ENCODE assay signal across 13 cellular contexts in the genomic region with DNA sequence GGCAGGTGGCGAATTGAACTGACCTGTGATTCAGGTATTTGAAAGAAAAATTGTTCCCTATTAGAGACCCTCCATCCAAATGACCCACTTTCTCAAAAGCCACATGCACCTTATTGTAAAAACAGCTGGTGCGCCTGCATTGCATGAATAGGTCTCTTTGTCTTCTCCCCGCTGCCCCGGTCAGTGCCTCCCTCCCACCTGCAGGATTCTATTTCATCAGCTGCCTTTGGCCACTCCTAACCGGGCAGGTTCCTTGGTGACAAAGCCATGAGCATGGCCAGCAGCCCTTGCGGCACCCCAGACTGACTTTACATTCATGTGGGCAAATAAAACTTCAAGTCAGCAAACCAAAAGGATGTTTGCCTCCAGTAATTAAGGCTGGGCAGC. TPM values are rescaled to one million over a fixed set of nuclear protein-coding genes. Genes with fewer than 3 reads are reported as not detected.
A peak's percentile ranks its signal among the peaks of the same experiment; 100 is the strongest.
DNase-seq lines count a peak whose midpoint lies in the region; ATAC-seq, FAIRE-seq and TF ChIP-seq lines count a peak whose summit lies in the region.
"Had no signal": no experiment of that assay in that cellular context is flagged by ENCODE, and none has a peak within 500 bp of the region (broad histone marks: within the 10 kb centered on the region; RNA-seq: fewer than 3 reads in every experiment).

No MANE protein-coding gene starts in this region.

- H3K36me3 Mint-ChIP-seq in naive thymus-derived CD8-positive, alpha-beta T cell = no peaks in the 10 kb centered on the region

- no peaks in the 10 kb centered on the region for H3K27me3 Mint-ChIP-seq in naive thymus-derived CD8-positive, alpha-beta T cell

- WGBS in GM12878 (ENCODE audit: insufficient coverage, insufficient replicate concordance, low lambda C conversion rate, missing lambda C conversion rate) = 90% methylated on average over 6 of the region's 6 CpGs

- DNase-seq in DMS53 (lab: John Stamatoyannopoulos, UW) (peak; percentile 85), NCI-H146 (lab: John Stamatoyannopoulos, UW) (peak; percentile 96), GM12878 (ENCODE audit: low read depth, low spot score) (no peak), GOT3 (lab: John Stamatoyannopoulos, UW) (no peak), kidney glomerular epithelial cell (lab: John Stamatoyannopoulos, UW) (no peak), HPDE6-E6E7 (ENCODE audit: extremely low spot score) (no peak)
- DNase-seq in naive thymus-derived CD8-positive, alpha-beta T cell = no peak
- no peak for DNase-seq in effector CD4-positive, alpha-beta T cell
- DNase-seq: activated naive CD4-positive, alpha-beta T cell treated with Interleukin-2 at 50 U/mL for 16 hours; cortex of kidney had no signal

- peak overlapping the region; percentile 10 for H3K27ac ChIP-seq in GM12878 (ENCODE audit: control insufficient read depth, insufficient read depth)
- H3K27ac ChIP-seq: KMS-11, skin epidermis had no signal

- no peak for ATAC-seq in GM12878
- no peak for ATAC-seq in naive thymus-derived CD8-positive, alpha-beta T cell

- POLR2A ChIA-PET in GM12878 (lab: Charles Lee) = no interaction called here
- POLR2A ChIA-PET in naive thymus-derived CD8-positive, alpha-beta T cell (lab: Charles Lee) = interaction anchor here (0.7 to 1.8 kb wide), 2 partner anchors 10 to 14 kb away, joined by 3 to 4 read pairs; a partner anchor contains a TSS

- RAD21 ChIA-PET in GM12878 (lab: Charles Lee; ENCODE audit: unreplicated experiment) = no interaction called here

- peaks cover 63% of the 10 kb centered on the region for H3K4me1 ChIP-seq in GM12878 (ENCODE audit: control insufficient read depth, insufficient read depth, low read length)

- H3K4me1 Mint-ChIP-seq in naive thymus-derived CD8-positive, alpha-beta T cell = peaks cover 26 to 81% (median 74%) of the 10 kb centered on the region in 4 donors

- TF ChIP-seq EP300 in GM12878 (IDR thresholded peaks at IDR 0.05; ENCODE audit: borderline replicate concordance in 1 of 2, control insufficient read depth in 1 of 2, low read depth in 2 of 2, low read length in 2 of 2) = no peak

- no peak for FAIRE-seq in GM12878 (lab: Jason Lieb, UNC)
- FAIRE-seq: D721Med had no signal

- peak overlapping the region in 6 of 10 donors; percentile 61 to 80 (median 64) for H3K27ac Mint-ChIP-seq in naive thymus-derived CD8-positive, alpha-beta T cell

- H3K4me3 ChIP-seq in GM12878 = peak overlapping the region; percentile 26; the same call in 1 of the 2 replicates
- H3K4me3 ChIP-seq: skin epidermis had no signal

- peak overlapping the region in 2 of 10 donors; percentile 15 to 18 for H3K4me3 Mint-ChIP-seq in naive thymus-derived CD8-positive, alpha-beta T cell

- H3K36me3 ChIP-seq in GM12878 (ENCODE audit: control insufficient read depth in 2 of 2, insufficient read depth in 2 of 2, low read length in 1 of 2) = no peaks in the 10 kb centered on the region

- no peak for TF ChIP-seq RAD21 in GM12878 (IDR thresholded peaks at IDR 0.05; ENCODE audit: insufficient read depth, low read depth, low read length)

- H3K9me3 ChIP-seq in GM12878 (replicated peaks; ENCODE audit: control insufficient read depth, insufficient read depth, low read length) = no peaks in the 10 kb centered on the region

- peaks cover 9% of the 10 kb centered on the region for H3K79me2 ChIP-seq in GM12878 (ENCODE audit: control insufficient read depth, insufficient read depth, low read length)

- TF ChIP-seq CTCF in GM12878 (IDR thresholded peaks at IDR 0.05 in 2 of 3, conservative IDR thresholded peaks at IDR 0.05 in 1 of 3; ENCODE audit: control insufficient read depth in 2 of 3, extremely low read depth in 1 of 3, insufficient read depth in 1 of 3, low read depth in 3 of 3, low read length in 3 of 3) = no peak

- in situ Hi-C loops in GM12878 (cut with MboI) = no loop called here

- H3K4me2 ChIP-seq in GM12878 (ENCODE audit: control insufficient read depth, insufficient read depth) = peak overlapping the region; percentile 53

- no peaks in the 10 kb centered on the region for H4K20me1 ChIP-seq in GM12878 (ENCODE audit: control insufficient read depth, insufficient read depth)

- H2AFZ ChIP-seq in GM12878 (ENCODE audit: control insufficient read depth, low read depth, low read length) = no peak overlapping the region

- H3K9ac ChIP-seq in GM12878 (ENCODE audit: control insufficient read depth, insufficient read depth, low read length) = 0 out of 2 replicates have a peak overlapping the region, but pooled peaks have one; percentile 24
- H3K9ac ChIP-seq: KMS-11 had no signal

- SMC1A ChIA-PET in GM12878 (lab: Charles Lee; ENCODE audit: uncharacterized antibody, unreplicated experiment) = no interaction called here

- intact Hi-C loops in GM12878 (cut with micrococcal nuclease; ENCODE audit: unreplicated experiment) = no loop called here

- H3K9me3 Mint-ChIP-seq in naive thymus-derived CD8-positive, alpha-beta T cell = no peaks in the 10 kb centered on the region

- CTCF ChIA-PET in GM12878 (lab: Yijun Ruan, JAX) = no interaction called here

- BruUV-seq in GM12878 (replicated peaks; lab: Mats Ljungman, UMichigan) = no TSS peak

- TF ChIP-seq POLR2A in GM12878 (IDR thresholded peaks at IDR 0.05; ENCODE audit: low read depth, low read length) = no peak

- H3K27me3 ChIP-seq in GM12878 (replicated peaks in 1 of 2; ENCODE audit: control insufficient read depth in 2 of 2, insufficient read depth in 2 of 2, low read length in 1 of 2) = no peaks in the 10 kb centered on the region

RNA-seq across cellular contexts. Expression of a gene that starts 6.4 kb away (rescaled TPM):
- total RNA-seq in GM12878 (2013; cell fraction: nucleolus; rRNA removed) = 4.1 and 4.2 TPM in 2 replicates
- total RNA-seq in GM12878 (2014; rRNA removed) (0.65 and 1.4 TPM in 2 replicates), GM12878 (2014; rRNA removed; fragmentation: Illumina TruSeq; extraction: Trizol) (0.63 and 0.83 TPM in 2 replicates), GM12878 (2021) (0.90 and 1.2 TPM in 2 replicates)
- 13.4 TPM for polyA plus RNA-seq in GM12878 (2011; ENCODE audit: low read depth)
- polyA plus RNA-seq in GM12878 (2011; rRNA removed) (not detected in 2 replicates), GM12878 (2014; fragmentation: Illumina TruSeq; extraction: Trizol) (0.17 and 0.51 TPM in 2 replicates), GM12878 (2014; fragmentation: Nextera tagmentation; extraction: Ambion mirVana) (1 to 10 TPM in 1 of 2 experiments, under 1 TPM in 1; 0.82 to 1.5 TPM), GM12878 (2014; rRNA removed) (0.51 and 1.3 TPM in 2 replicates), GM12878 (2016; fragmentation: Nextera tagmentation; extraction: Ambion mirVana) (under 1 TPM; 0.56 to 0.59 TPM)
- 0.03 TPM in 1 of 2 replicates, not detected in the other for polyA plus RNA-seq in GM12878 (2011; cell fraction: cytosol; rRNA removed)
- 0.13 TPM in 1 of 2 replicates, not detected in the other for polyA plus RNA-seq in GM12878 (2011; cell fraction: nucleus; rRNA removed)
- 16.4 and 22.8 TPM in 2 replicates for polyA plus RNA-seq in GM12878 (2012)
- polyA minus RNA-seq in GM12878 (2011; rRNA and poly(A)+ RNA removed) = 0.10 TPM in 1 of 2 replicates, not detected in the other
- 1.6 TPM in 1 of 2 replicates, not detected in the other for polyA minus RNA-seq in GM12878 (2011; cell fraction: cytosol; rRNA and poly(A)+ RNA removed)
- not detected in 2 replicates for polyA minus RNA-seq in GM12878 (2011; cell fraction: nucleus; rRNA and poly(A)+ RNA removed)
- total RNA-seq in naive thymus-derived CD8-positive, alpha-beta T cell = 1 to 10 TPM; 2.2 to 2.9 TPM
- polyA plus RNA-seq in naive thymus-derived CD8-positive, alpha-beta T cell = 1 to 10 TPM in 1 of 3 donors, under 1 TPM in 1, not detected in 1; 0.89 to 1.4 TPM

RNA-seq across cellular contexts. Expression of a gene that starts 14.3 kb away (rescaled TPM):
- 1.8 and 1.9 TPM in 2 replicates for total RNA-seq in GM12878 (2013; cell fraction: nucleolus; rRNA removed)
- total RNA-seq in GM12878 (2014; rRNA removed) (0.05 and 0.17 TPM in 2 replicates), GM12878 (2014; rRNA removed; fragmentation: Illumina TruSeq; extraction: Trizol) (0.05 and 0.13 TPM in 2 replicates), GM12878 (2021) (0.27 and 0.28 TPM in 2 replicates)
- polyA plus RNA-seq in GM12878 (2011; ENCODE audit: low read depth) = 0.16 TPM
- polyA plus RNA-seq in GM12878 (2011; rRNA removed) (0.16 and 0.33 TPM in 2 replicates), GM12878 (2014; fragmentation: Illumina TruSeq; extraction: Trizol) (0.17 and 0.21 TPM in 2 replicates), GM12878 (2014; fragmentation: Nextera tagmentation; extraction: Ambion mirVana) (under 1 TPM in 1 of 2 experiments, not detected in 1; 0.04 TPM), GM12878 (2014; rRNA removed) (0.20 and 0.23 TPM in 2 replicates), GM12878 (2016; fragmentation: Nextera tagmentation; extraction: Ambion mirVana) (under 1 TPM; 0.26 to 0.39 TPM)
- 0.36 and 0.57 TPM in 2 replicates for polyA plus RNA-seq in GM12878 (2011; cell fraction: cytosol; rRNA removed)
- 1.8 and 2.2 TPM in 2 replicates for polyA plus RNA-seq in GM12878 (2011; cell fraction: nucleus; rRNA removed)
- polyA plus RNA-seq in GM12878 (2012) = 0.26 and 0.59 TPM in 2 replicates
- polyA minus RNA-seq in GM12878 (2011; rRNA and poly(A)+ RNA removed) = 0.72 TPM in 1 of 2 replicates, not detected in the other
- polyA minus RNA-seq in GM12878 (2011; cell fraction: cytosol; rRNA and poly(A)+ RNA removed) = 0.73 TPM in 1 of 2 replicates, not detected in the other
- polyA minus RNA-seq in GM12878 (2011; cell fraction: nucleus; rRNA and poly(A)+ RNA removed) = 0.73 and 0.86 TPM in 2 replicates
- total RNA-seq in naive thymus-derived CD8-positive, alpha-beta T cell = 10 to 100 TPM; 91.6 to 99.6 TPM
- 10 to 100 TPM; 32.8 to 75.3 (median 53.9) TPM for polyA plus RNA-seq in naive thymus-derived CD8-positive, alpha-beta T cell

RNA-seq across cellular contexts. Expression of a gene that starts 23.1 kb away (rescaled TPM):
- total RNA-seq in GM12878 (2013; cell fraction: nucleolus; rRNA removed) = not detected in 2 replicates
- not detected in 2 replicates for total RNA-seq in GM12878 (2014; rRNA removed)
- total RNA-seq in GM12878 (2014; rRNA removed; fragmentation: Illumina TruSeq; extraction: Trizol) = not detected in 2 replicates
- 0.40 TPM in 1 of 2 replicates, not detected in the other for total RNA-seq in GM12878 (2021)
- not detected for polyA plus RNA-seq in GM12878 (2011; ENCODE audit: low read depth)
- polyA plus RNA-seq in GM12878 (2011; rRNA removed) = not detected in 2 replicates
- polyA plus RNA-seq in GM12878 (2011; cell fraction: cytosol; rRNA removed) = not detected in 2 replicates
- polyA plus RNA-seq in GM12878 (2011; cell fraction: nucleus; rRNA removed) = not detected in 2 replicates
- not detected in 2 replicates for polyA plus RNA-seq in GM12878 (2012)
- not detected in 2 replicates for polyA plus RNA-seq in GM12878 (2014; fragmentation: Illumina TruSeq; extraction: Trizol)
- under 1 TPM in 1 of 2 experiments, not detected in 1; 0.13 TPM for polyA plus RNA-seq in GM12878 (2014; fragmentation: Nextera tagmentation; extraction: Ambion mirVana)
- 0.24 TPM in 1 of 2 replicates, not detected in the other for polyA plus RNA-seq in GM12878 (2014; rRNA removed)
- polyA plus RNA-seq in GM12878 (2016; fragmentation: Nextera tagmentation; extraction: Ambion mirVana) = not detected
- not detected in 2 replicates for polyA minus RNA-seq in GM12878 (2011; rRNA and poly(A)+ RNA removed)
- polyA minus RNA-seq in GM12878 (2011; cell fraction: cytosol; rRNA and poly(A)+ RNA removed) = not detected in 2 replicates
- not detected in 2 replicates for polyA minus RNA-seq in GM12878 (2011; cell fraction: nucleus; rRNA and poly(A)+ RNA removed)
- not detected for total RNA-seq in naive thymus-derived CD8-positive, alpha-beta T cell
- polyA plus RNA-seq in naive thymus-derived CD8-positive, alpha-beta T cell = not detected

RNA-seq across cellular contexts. Expression of a gene that starts 38.6 kb away (rescaled TPM):
- not detected in 2 replicates for total RNA-seq in GM12878 (2013; cell fraction: nucleolus; rRNA removed)
- total RNA-seq in GM12878 (2014; rRNA removed) (not detected in 2 replicates), GM12878 (2014; rRNA removed; fragmentation: Illumina TruSeq; extraction: Trizol) (not detected in 2 replicates), GM12878 (2021) (not detected in 2 replicates)
- not detected for polyA plus RNA-seq in GM12878 (2011; ENCODE audit: low read depth)
- polyA plus RNA-seq in GM12878 (2011; rRNA removed) (0.24 and 0.56 TPM in 2 replicates), GM12878 (2014; fragmentation: Illumina TruSeq; extraction: Trizol) (not detected in 2 replicates), GM12878 (2014; fragmentation: Nextera tagmentation; extraction: Ambion mirVana) (not detected), GM12878 (2014; rRNA removed) (not detected in 2 replicates), GM12878 (2016; fragmentation: Nextera tagmentation; extraction: Ambion mirVana) (not detected)
- 0.37 and 0.45 TPM in 2 replicates for polyA plus RNA-seq in GM12878 (2011; cell fraction: cytosol; rRNA removed)
- polyA plus RNA-seq in GM12878 (2011; cell fraction: nucleus; rRNA removed) = 0.28 TPM in 1 of 2 replicates, not detected in the other
- polyA plus RNA-seq in GM12878 (2012) = not detected in 2 replicates
- polyA minus RNA-seq in GM12878 (2011; rRNA and poly(A)+ RNA removed) = not detected in 2 replicates
- not detected in 2 replicates for polyA minus RNA-seq in GM12878 (2011; cell fraction: cytosol; rRNA and poly(A)+ RNA removed)
- not detected in 2 replicates for polyA minus RNA-seq in GM12878 (2011; cell fraction: nucleus; rRNA and poly(A)+ RNA removed)
- not detected for total RNA-seq in naive thymus-derived CD8-positive, alpha-beta T cell
- not detected for polyA plus RNA-seq in naive thymus-derived CD8-positive, alpha-beta T cell

Comparison
In these comparisons a context has a peak if more than half of its experiments do, and no peak if none do; other contexts are left out.
1. DNase-seq: peak in DMS53 (single experiment) and NCI-H146 (single experiment); none in GM12878 (single experiment), naive thymus-derived CD8-positive, alpha-beta T cell (0 of 10), GOT3 (single experiment), kidney glomerular epithelial cell (single experiment), effector CD4-positive, alpha-beta T cell (single experiment) and HPDE6-E6E7 (single experiment).
2. RNA of a gene that starts 14.3 kb away (total RNA-seq): 91.6 to 99.6 TPM in naive thymus-derived CD8-positive, alpha-beta T cell; 0.05 to 1.9 TPM in GM12878; every median in the first group is over 10 times any median in the second.